Comparison of ENCODE assay signal across 21 cellular contexts in genomic region chr12:24760606-24761378, GRCh38.
A peak's percentile ranks its signal among the peaks of the same experiment; 100 is the strongest.
DNase-seq lines count a peak whose midpoint lies in the region; ATAC-seq and TF ChIP-seq lines count a peak whose summit lies in the region.
"Had no signal": no experiment of that assay in that cellular context is flagged by ENCODE, and none has a peak within 500 bp of the region (broad histone marks: within the 10 kb centered on the region; RNA-seq: fewer than 3 reads in every experiment).

No MANE protein-coding gene starts in this region.

- H3F3A ChIP-seq in Loucy (ENCODE audit: low read depth): no peaks in the 10 kb centered on the region
- H3F3A ChIP-seq in smooth muscle cell (ENCODE audit: low read depth): peaks cover 15% of the 10 kb centered on the region

- H3K9me3 ChIP-seq in Loucy (ENCODE audit: insufficient read depth, low read depth, low read length): no peaks in the 10 kb centered on the region
- no peaks in the 10 kb centered on the region for H3K9me3 ChIP-seq in SJSA1 (replicated peaks)
- H3K9me3 ChIP-seq in iPS-20b (ENCODE audit: insufficient read depth, low read depth, low read length): no peaks in the 10 kb centered on the region
- H3K9me3 ChIP-seq in smooth muscle cell (replicated peaks; ENCODE audit: low read depth): no peaks in the 10 kb centered on the region
- H3K9me3 ChIP-seq: suprapubic skin had no signal

- H3K27me3 Mint-ChIP-seq in natural killer cell treated with Interleukin-12 subunit alpha and Interleukin-12 subunit beta and Interleukin-15 and Interleukin-18, amount 100 ng/mL, for 72 hours: peaks cover 0 to 5% of the 10 kb centered on the region in 2 donors
- H3K27me3 Mint-ChIP-seq: stimulated activated memory B cell treated with anti-CD40 and anti-IgM and Interleukin-4, amounts not matched to agents 10 μg/mL and 1 μg/mL and 100 μg/mL, for 72 hours had no signal

- H3K79me2 ChIP-seq in Loucy (ENCODE audit: insufficient read depth, low read length) (no peaks in the 10 kb centered on the region), smooth muscle cell (ENCODE audit: low read depth) (no peaks in the 10 kb centered on the region)

- H3K4me3 Mint-ChIP-seq in natural killer cell treated with Interleukin-12 subunit alpha and Interleukin-12 subunit beta and Interleukin-15 and Interleukin-18, amount 100 ng/mL, for 72 hours: no peak overlapping the region
- H3K4me3 Mint-ChIP-seq: activated CD4-positive, alpha-beta T cell treated with anti-CD3 and anti-CD28 coated beads for 36 hours; stimulated activated memory B cell treated with anti-CD40 and anti-IgM and Interleukin-4, amounts not matched to agents 10 μg/mL and 1 μg/mL and 100 μg/mL, for 72 hours; T-helper 17 cell had no signal

- H3K9ac ChIP-seq in Loucy (ENCODE audit: low read depth, low read length, poor library complexity, severe bottlenecking): no peak overlapping the region
- peak overlapping the region; percentile 12; the same call in 1 of the 2 replicates for H3K9ac ChIP-seq in iPS-20b (ENCODE audit: low read depth, low read length)
- no peak overlapping the region for H3K9ac ChIP-seq in smooth muscle cell (ENCODE audit: low read depth)

- no peaks in the 10 kb centered on the region for H4K20me1 ChIP-seq in Loucy (ENCODE audit: insufficient read depth, low read length, poor library complexity, severe bottlenecking)
- no peaks in the 10 kb centered on the region for H4K20me1 ChIP-seq in smooth muscle cell (ENCODE audit: low read depth)

- H2AFZ ChIP-seq in Loucy (ENCODE audit: low read length) (0 out of 2 replicates have a peak overlapping the region, but pooled peaks have one; percentile 20), smooth muscle cell (ENCODE audit: low read depth) (peak overlapping the region; percentile 46)

- TF ChIP-seq CTCF in Loucy (conservative IDR thresholded peaks at IDR 0.05; ENCODE audit: low read length) (no peak), smooth muscle cell (IDR thresholded peaks at IDR 0.05; ENCODE audit: borderline replicate concordance, insufficient read depth, poor library complexity, severe bottlenecking) (no peak)

- no peaks in the 10 kb centered on the region for H3K4me1 ChIP-seq in Loucy (ENCODE audit: insufficient read depth, low read length, poor library complexity, severe bottlenecking)
- peaks cover 39% of the 10 kb centered on the region for H3K4me1 ChIP-seq in SJSA1 (replicated peaks)
- peaks cover 10% of the 10 kb centered on the region; the same call in 1 of the 2 replicates for H3K4me1 ChIP-seq in iPS-20b (ENCODE audit: insufficient read depth, low read length)
- peaks cover 28% of the 10 kb centered on the region for H3K4me1 ChIP-seq in smooth muscle cell (ENCODE audit: low read depth)
- H3K4me1 ChIP-seq: suprapubic skin had no signal

- H3K4me3 ChIP-seq in Loucy (ENCODE audit: low read length, poor library complexity, severe bottlenecking) (no peak overlapping the region), SJSA1 (no peak overlapping the region), iPS-20b (ENCODE audit: low read length) (no peak overlapping the region), smooth muscle cell (no peak overlapping the region)
- H3K4me3 ChIP-seq: cardiac muscle cell, SK-N-MC, suprapubic skin had no signal

- H3K9me3 Mint-ChIP-seq in natural killer cell treated with Interleukin-12 subunit alpha and Interleukin-12 subunit beta and Interleukin-15 and Interleukin-18, amount 100 ng/mL, for 72 hours: no peaks in the 10 kb centered on the region
- H3K9me3 Mint-ChIP-seq: stimulated activated memory B cell treated with anti-CD40 and anti-IgM and Interleukin-4, amounts not matched to agents 10 μg/mL and 1 μg/mL and 100 μg/mL, for 72 hours had no signal

- DNase-seq in SJSA1 (ENCODE audit: low read depth in 1 of 2, low spot score in 2 of 2) (no peak), smooth muscle cell (lab: John Stamatoyannopoulos, UW; ENCODE audit: unreplicated experiment) (no peak), NCI-H524 treated with DMSO at 0.1 percent for 48 hours (lab: John Stamatoyannopoulos, UW) (no peak)
- no peak for DNase-seq in natural killer cell treated with Interleukin-12 subunit alpha and Interleukin-12 subunit beta and Interleukin-15 and Interleukin-18, amount 100 ng/mL, for 72 hours (ENCODE audit: low spot score)
- DNase-seq: activated CD4-positive, alpha-beta T cell treated with anti-CD3 and anti-CD28 coated beads for 36 hours; activated CD8-positive, alpha-beta memory T cell treated with anti-CD3 and anti-CD28 coated beads for 24 hours; activated T-cell treated with anti-CD3 and anti-CD28 coated beads, Interleukin-2, amount 50 U/mL, for 1 hour; KG1; NCI-H1694; retina; RPMI8226; stimulated activated CD4-positive, alpha-beta T cell treated with anti-CD3 and anti-CD28 coated beads, Interleukin-4, amount 100 ng/mL, for 1 hour; T-helper 17 cell had no signal

- no peaks in the 10 kb centered on the region for H3K27me3 ChIP-seq in Loucy (ENCODE audit: insufficient read depth, low read length, poor library complexity, severe bottlenecking)
- H3K27me3 ChIP-seq in SJSA1 (replicated peaks): no peaks in the 10 kb centered on the region
- no peaks in the 10 kb centered on the region for H3K27me3 ChIP-seq in iPS-20b (ENCODE audit: insufficient read depth, low read length)
- no peaks in the 10 kb centered on the region for H3K27me3 ChIP-seq in smooth muscle cell (ENCODE audit: low read depth)
- H3K27me3 ChIP-seq: cardiac muscle cell, suprapubic skin had no signal

- 79% methylated on average over 5 of the region's 5 CpGs for WGBS in smooth muscle cell (ENCODE audit: low lambda C conversion rate)

- no peak for ATAC-seq in natural killer cell treated with Interleukin-12 subunit alpha and Interleukin-12 subunit beta and Interleukin-15 and Interleukin-18, amount 100 ng/mL, for 72 hours
- ATAC-seq in GM18909 (IDR thresholded peaks at IDR 0.05; ENCODE audit: poor library complexity, unreplicated experiment): no peak
- ATAC-seq: activated CD4-positive, alpha-beta T cell treated with anti-CD3 and anti-CD28 coated beads for 36 hours; stimulated activated memory B cell treated with anti-CD40 and anti-IgM and Interleukin-4, amounts not matched to agents 10 μg/mL and 1 μg/mL and 100 μg/mL, for 72 hours; T-helper 17 cell had no signal

- no peaks in the 10 kb centered on the region for H3K36me3 Mint-ChIP-seq in natural killer cell treated with Interleukin-12 subunit alpha and Interleukin-12 subunit beta and Interleukin-15 and Interleukin-18, amount 100 ng/mL, for 72 hours
- H3K36me3 Mint-ChIP-seq: stimulated activated memory B cell treated with anti-CD40 and anti-IgM and Interleukin-4, amounts not matched to agents 10 μg/mL and 1 μg/mL and 100 μg/mL, for 72 hours had no signal

- H3K4me2 ChIP-seq in Loucy (ENCODE audit: low read depth, low read length, poor library complexity, severe bottlenecking): no peak overlapping the region
- peak overlapping the region; percentile 15 for H3K4me2 ChIP-seq in smooth muscle cell

- no peaks in the 10 kb centered on the region for H3K9me2 ChIP-seq in Loucy (replicated peaks; ENCODE audit: low read depth, low read length)

- H3K27ac ChIP-seq in SJSA1 (peak overlapping the region; percentile 3; the same call in 1 of the 2 replicates), iPS-20b (ENCODE audit: low read length) (no peak overlapping the region), smooth muscle cell (ENCODE audit: low read depth) (peak overlapping the region; percentile 89)
- H3K27ac ChIP-seq: C4-2B, cardiac muscle cell, SK-N-MC, suprapubic skin had no signal

- H3K27ac Mint-ChIP-seq in natural killer cell treated with Interleukin-12 subunit alpha and Interleukin-12 subunit beta and Interleukin-15 and Interleukin-18, amount 100 ng/mL, for 72 hours: no peak overlapping the region
- H3K27ac Mint-ChIP-seq: activated CD4-positive, alpha-beta T cell treated with anti-CD3 and anti-CD28 coated beads for 36 hours; stimulated activated memory B cell treated with anti-CD40 and anti-IgM and Interleukin-4, amounts not matched to agents 10 μg/mL and 1 μg/mL and 100 μg/mL, for 72 hours; T-helper 17 cell had no signal

- H3K36me3 ChIP-seq in Loucy (ENCODE audit: insufficient read depth, low read length) (no peaks in the 10 kb centered on the region), SJSA1 (no peaks in the 10 kb centered on the region), iPS-20b (ENCODE audit: insufficient read depth, low read depth, low read length) (no peaks in the 10 kb centered on the region), smooth muscle cell (ENCODE audit: low read depth) (no peaks in the 10 kb centered on the region)
- H3K36me3 ChIP-seq: cardiac muscle cell, suprapubic skin had no signal

- H3K4me1 Mint-ChIP-seq in natural killer cell treated with Interleukin-12 subunit alpha and Interleukin-12 subunit beta and Interleukin-15 and Interleukin-18, amount 100 ng/mL, for 72 hours (ENCODE audit: low read depth in 2 of 2): no peaks in the 10 kb centered on the region
- H3K4me1 Mint-ChIP-seq: stimulated activated memory B cell treated with anti-CD40 and anti-IgM and Interleukin-4, amounts not matched to agents 10 μg/mL and 1 μg/mL and 100 μg/mL, for 72 hours; T-helper 17 cell had no signal
